ENCODE assay signal across 8 cellular contexts in genomic region chrX:18354369-18355329, GRCh38. TPM values are rescaled to one million over a fixed set of nuclear protein-coding genes. Genes with fewer than 3 reads are reported as not detected.
DNase-seq lines count a peak whose midpoint lies in the region; ATAC-seq lines count a peak whose summit lies in the region.

SCML2 (minus strand) TSS chrX:18354688; CDS start chrX:18334071, 20,617 bp downstream.

- peaks cover 6% of the 10 kb centered on the region for H3K4me1 Mint-ChIP-seq in activated CD4-positive, alpha-beta memory T cell treated with anti-CD3 and anti-CD28 coated beads, Interleukin-2, amount 10 ng/mL, durations not matched to agents 7 days and 5 days
- H3K4me1 Mint-ChIP-seq in effector memory CD8-positive, alpha-beta T cell (ENCODE audit: low read depth in 2 of 2), result peaks cover 0 to 1% of the 10 kb centered on the region in 2 donors
- H3K4me1 Mint-ChIP-seq in stimulated activated memory B cell treated with anti-CD40 and anti-IgM and Interleukin-4, amounts not matched to agents 10 μg/mL and 1 μg/mL and 100 μg/mL, for 72 hours, result no peaks in the 10 kb centered on the region

- peak; percentile 66 for ATAC-seq in effector memory CD8-positive, alpha-beta T cell (replicated peaks)
- ATAC-seq in stimulated activated memory B cell treated with anti-CD40 and anti-IgM and Interleukin-4, amounts not matched to agents 10 μg/mL and 1 μg/mL and 100 μg/mL, for 72 hours, result peak; percentile 65

- no peaks in the 10 kb centered on the region for H3K36me3 Mint-ChIP-seq in activated CD4-positive, alpha-beta memory T cell treated with anti-CD3 and anti-CD28 coated beads, Interleukin-2, amount 10 ng/mL, durations not matched to agents 7 days and 5 days (ENCODE audit: low read depth)
- no peaks in the 10 kb centered on the region for H3K36me3 Mint-ChIP-seq in effector memory CD8-positive, alpha-beta T cell (ENCODE audit: insufficient read depth)
- no peaks in the 10 kb centered on the region for H3K36me3 Mint-ChIP-seq in stimulated activated memory B cell treated with anti-CD40 and anti-IgM and Interleukin-4, amounts not matched to agents 10 μg/mL and 1 μg/mL and 100 μg/mL, for 72 hours

- no peak within 1 kb of the TSS for H3K27ac Mint-ChIP-seq in activated CD4-positive, alpha-beta memory T cell treated with anti-CD3 and anti-CD28 coated beads, Interleukin-2, amount 10 ng/mL, durations not matched to agents 7 days and 5 days
- H3K27ac Mint-ChIP-seq in effector memory CD8-positive, alpha-beta T cell, result no peak within 1 kb of the TSS
- peak within 1 kb of the TSS; percentile 44 for H3K27ac Mint-ChIP-seq in stimulated activated memory B cell treated with anti-CD40 and anti-IgM and Interleukin-4, amounts not matched to agents 10 μg/mL and 1 μg/mL and 100 μg/mL, for 72 hours

- H2BK12ac ChIP-seq in mesenchymal stem cell (ENCODE audit: low read length in 2 of 2), result no peak within 1 kb of the TSS

- CTCF ChIA-PET in activated CD4-positive, alpha-beta memory T cell treated with anti-CD3 and anti-CD28 coated beads, Interleukin-2, amount 10 ng/mL, durations not matched to agents 7 days and 5 days (lab: Charles Lee), result interaction anchor here (1.6 kb wide), 1 partner anchor 24 kb away, joined by 4 read pairs; no protein-coding TSS in a partner anchor

- H3K4me2 ChIP-seq in mesenchymal stem cell (ENCODE audit: low read length, poor library complexity, severe bottlenecking), result peak within 1 kb of the TSS; percentile 86

- H3K4me3 Mint-ChIP-seq in activated CD4-positive, alpha-beta memory T cell treated with anti-CD3 and anti-CD28 coated beads, Interleukin-2, amount 10 ng/mL, durations not matched to agents 7 days and 5 days, result peak within 1 kb of the TSS; percentile 67
- H3K4me3 Mint-ChIP-seq in effector memory CD8-positive, alpha-beta T cell, result peak within 1 kb of the TSS; percentile 73 to 80
- peak within 1 kb of the TSS; percentile 79 for H3K4me3 Mint-ChIP-seq in stimulated activated memory B cell treated with anti-CD40 and anti-IgM and Interleukin-4, amounts not matched to agents 10 μg/mL and 1 μg/mL and 100 μg/mL, for 72 hours

- no peak within 1 kb of the TSS for H2BK15ac ChIP-seq in mesenchymal stem cell (ENCODE audit: low read depth, poor library complexity, severe bottlenecking)

- peak within 1 kb of the TSS; percentile 53 for H2AFZ ChIP-seq in mesenchymal stem cell (ENCODE audit: low read depth, low read length)

- H3K9me3 Mint-ChIP-seq in activated CD4-positive, alpha-beta memory T cell treated with anti-CD3 and anti-CD28 coated beads, Interleukin-2, amount 10 ng/mL, durations not matched to agents 7 days and 5 days, result no peaks in the 10 kb centered on the region
- no peaks in the 10 kb centered on the region for H3K9me3 Mint-ChIP-seq in effector memory CD8-positive, alpha-beta T cell
- no peaks in the 10 kb centered on the region for H3K9me3 Mint-ChIP-seq in stimulated activated memory B cell treated with anti-CD40 and anti-IgM and Interleukin-4, amounts not matched to agents 10 μg/mL and 1 μg/mL and 100 μg/mL, for 72 hours

- peak within 1 kb of the TSS; percentile 68 to 79 for H3K4me3 ChIP-seq in mesenchymal stem cell (ENCODE audit: insufficient read depth in 1 of 2, low read depth in 1 of 2, low read length in 2 of 2)

- DNase-seq in ELR (ENCODE audit: low read depth) (peak; percentile 50), NAMALWA (ENCODE audit: low spot score) (peak; percentile 57), mesenchymal stem cell (peak; percentile 33), RKO (ENCODE audit: low spot score) (no peak), HCEC 1CT (no peak)
- DNase-seq in activated CD4-positive, alpha-beta memory T cell treated with anti-CD3 and anti-CD28 coated beads, Interleukin-2, amount 10 ng/mL, durations not matched to agents 7 days and 5 days, result peak; percentile 36
- peak in 1 of 3 experiments; percentile 5 for DNase-seq in effector memory CD8-positive, alpha-beta T cell

- no peak within 1 kb of the TSS for H3K23ac ChIP-seq in mesenchymal stem cell (ENCODE audit: low read length in 2 of 2)

- no peak within 1 kb of the TSS for H3K18ac ChIP-seq in mesenchymal stem cell (ENCODE audit: low read depth in 1 of 2, low read length in 2 of 2)

- no peak within 1 kb of the TSS for H3K4ac ChIP-seq in mesenchymal stem cell (ENCODE audit: low read depth in 1 of 2, low read length in 2 of 2)

- no peaks in the 10 kb centered on the region for H3K36me3 ChIP-seq in mesenchymal stem cell (ENCODE audit: control insufficient read depth in 1 of 2, insufficient read depth in 2 of 2, low read depth in 1 of 2, low read length in 2 of 2)

- H2BK120ac ChIP-seq in mesenchymal stem cell (ENCODE audit: low read depth, low read length), result no peak within 1 kb of the TSS

- H3K27me3 ChIP-seq in mesenchymal stem cell (ENCODE audit: control insufficient read depth in 1 of 2, insufficient read depth in 1 of 2, low read length in 2 of 2), result peaks cover 0 to 9% of the 10 kb centered on the region in 2 experiments

- no peak within 1 kb of the TSS for H3K27ac ChIP-seq in mesenchymal stem cell (ENCODE audit: low read length, poor library complexity, severe bottlenecking)

- H2BK5ac ChIP-seq in mesenchymal stem cell (ENCODE audit: low read depth, low read length, poor library complexity, severe bottlenecking), result no peak within 1 kb of the TSS

- no peak within 1 kb of the TSS for H4K91ac ChIP-seq in mesenchymal stem cell (ENCODE audit: low read length)

- no peaks in the 10 kb centered on the region for H3K79me1 ChIP-seq in mesenchymal stem cell (replicated peaks; ENCODE audit: low read length, poor library complexity, severe bottlenecking)

- WGBS in mesenchymal stem cell, result 4% methylated on average over 49 of the region's 96 CpGs

- H4K8ac ChIP-seq in mesenchymal stem cell (ENCODE audit: low read length), result no peak within 1 kb of the TSS

- H3K4me1 ChIP-seq in mesenchymal stem cell (ENCODE audit: control insufficient read depth, insufficient read depth, low read depth, low read length), result peaks cover 3% of the 10 kb centered on the region

- POLR2A ChIA-PET in activated CD4-positive, alpha-beta memory T cell treated with anti-CD3 and anti-CD28 coated beads, Interleukin-2, amount 10 ng/mL, durations not matched to agents 7 days and 5 days (lab: Charles Lee), result interaction anchor here (0.7 to 1.2 kb wide), 2 partner anchors 15 to 1787 kb away, joined by 3 read pairs; partner anchors contain the start of gene EIF1AX

- H3K9me3 ChIP-seq in mesenchymal stem cell (ENCODE audit: control insufficient read depth, low read length), result no peaks in the 10 kb centered on the region

- H3K14ac ChIP-seq in mesenchymal stem cell (ENCODE audit: low read length in 2 of 2), result no peak within 1 kb of the TSS

- H3K9ac ChIP-seq in mesenchymal stem cell (ENCODE audit: low read length), result peak within 1 kb of the TSS; percentile 84

- H3K27me3 Mint-ChIP-seq in activated CD4-positive, alpha-beta memory T cell treated with anti-CD3 and anti-CD28 coated beads, Interleukin-2, amount 10 ng/mL, durations not matched to agents 7 days and 5 days, result peaks cover 28% of the 10 kb centered on the region
- peaks cover 9% of the 10 kb centered on the region in 2 donors for H3K27me3 Mint-ChIP-seq in effector memory CD8-positive, alpha-beta T cell
- peaks cover 9% of the 10 kb centered on the region for H3K27me3 Mint-ChIP-seq in stimulated activated memory B cell treated with anti-CD40 and anti-IgM and Interleukin-4, amounts not matched to agents 10 μg/mL and 1 μg/mL and 100 μg/mL, for 72 hours

- H2AK5ac ChIP-seq in mesenchymal stem cell (ENCODE audit: low read length, severe bottlenecking), result no peak within 1 kb of the TSS

RNA-seq across cellular contexts. Expression of gene SCML2, which starts in this region (rescaled TPM):
- total RNA-seq in activated CD4-positive, alpha-beta memory T cell treated with anti-CD3 and anti-CD28 coated beads, Interleukin-2, amount 10 ng/mL, durations not matched to agents 7 days and 5 days, result 1 to 10 TPM; 2.2 to 2.5 TPM
- 0.25 TPM for polyA plus RNA-seq in mesenchymal stem cell (2013, experiment 1 of 2)
- 0.27 TPM for polyA plus RNA-seq in mesenchymal stem cell (2013, experiment 2 of 2)

Comparison
In these comparisons a context has a peak if more than half of its experiments do, and no peak if none do; other contexts are left out.
1. DNase-seq: peak in ELR (single experiment), NAMALWA (single experiment), activated CD4-positive, alpha-beta memory T cell treated with anti-CD3 and anti-CD28 coated beads, Interleukin-2, amount 10 ng/mL, durations not matched to agents 7 days and 5 days (single experiment) and mesenchymal stem cell (single experiment); none in RKO (single experiment) and HCEC 1CT (single experiment).
2. Peak in every context shown above with its lines, with median percentiles within 50 percentile points of each other: H3K4me3 Mint-ChIP-seq.